10 cellular contexts compared by ENCODE assay signal in genomic region chr3:14432996-14433572, GRCh38. TPM values are rescaled to one million over a fixed set of nuclear protein-coding genes. Genes with fewer than 3 reads are reported as not detected.
DNase-seq lines count a peak whose midpoint lies in the region; ATAC-seq and TF ChIP-seq lines count a peak whose summit lies in the region.
"Had no signal": no experiment of that assay in that cellular context is flagged by ENCODE, and none has a peak within 500 bp of the region (broad histone marks: within the 10 kb centered on the region; RNA-seq: fewer than 3 reads in every experiment).

No MANE protein-coding gene starts in this region.

- ATAC-seq in HG03097 (IDR thresholded peaks at IDR 0.05; ENCODE audit: low FRiP score, unreplicated experiment) = no peak

- H3K79me1 ChIP-seq in neuronal stem cell (ENCODE audit: low read depth, low read length) = peaks cover 2% of the 10 kb centered on the region

- H4K8ac ChIP-seq in neuronal stem cell (ENCODE audit: low read depth, low read length) = no peak overlapping the region

- H3K4me3 Mint-ChIP-seq in CD8-positive, alpha-beta memory T cell = peak overlapping the region; percentile 68 to 91 (median 83)
- peak overlapping the region; percentile 12 to 90 (median 74) for H3K4me3 Mint-ChIP-seq in IgD-negative memory B cell

- CTCF ChIA-PET in CD8-positive, alpha-beta memory T cell (lab: Charles Lee) = interaction anchor here (0.9 to 8.5 kb wide), 9 partner anchors 9 to 536 kb away, joined by 3 to 73 read pairs (median 4); partner anchors contain the start of genes LSM3, SLC6A6 and XPC

- no peak overlapping the region for H3K18ac ChIP-seq in neuronal stem cell (ENCODE audit: low read length)

- no peak overlapping the region for H2BK120ac ChIP-seq in neuronal stem cell (ENCODE audit: low read depth, low read length)

- H4K91ac ChIP-seq in neuronal stem cell (ENCODE audit: low read depth, low read length, poor library complexity) = no peak overlapping the region

- no peak overlapping the region for H3K14ac ChIP-seq in neuronal stem cell (ENCODE audit: low read length)

- no peak overlapping the region for H3K4ac ChIP-seq in neuronal stem cell (ENCODE audit: low read length)

- H3K27ac Mint-ChIP-seq in CD8-positive, alpha-beta memory T cell = peak overlapping the region; percentile 97 to 100 (median 100)
- peak overlapping the region; percentile 87 to 100 (median 98) for H3K27ac Mint-ChIP-seq in IgD-negative memory B cell

- peak overlapping the region; percentile 14 for H2AK5ac ChIP-seq in neuronal stem cell (ENCODE audit: low read depth, low read length)

- H2BK12ac ChIP-seq in neuronal stem cell (ENCODE audit: low read length) = no peak overlapping the region

- H3K27ac ChIP-seq in CD8-positive, alpha-beta memory T cell (ENCODE audit: low read depth, low read length) = peak overlapping the region; percentile 93
- H3K27ac ChIP-seq in breast epithelium (peak overlapping the region; percentile 66 to 84), neuronal stem cell (replicated peaks; ENCODE audit: low read length) (no peak overlapping the region)
- H3K27ac ChIP-seq: parathyroid adenoma had no signal

- H3K36me3 Mint-ChIP-seq in CD8-positive, alpha-beta memory T cell = peaks cover 0 to 4% (median 0%) of the 10 kb centered on the region in 3 donors
- no peaks in the 10 kb centered on the region for H3K36me3 Mint-ChIP-seq in IgD-negative memory B cell

- H3K4me3 ChIP-seq in CD8-positive, alpha-beta memory T cell (ENCODE audit: low read length) = peak overlapping the region; percentile 57
- H3K4me3 ChIP-seq in breast epithelium (no peak overlapping the region), neuronal stem cell (ENCODE audit: low read length in 2 of 2) (no peak overlapping the region)

- no peaks in the 10 kb centered on the region for H3K9me3 Mint-ChIP-seq in CD8-positive, alpha-beta memory T cell
- H3K9me3 Mint-ChIP-seq in IgD-negative memory B cell = no peaks in the 10 kb centered on the region

- no peak for DNase-seq in CD8-positive, alpha-beta memory T cell
- no peak for DNase-seq in breast epithelium (ENCODE audit: low spot score in 2 of 2)
- no peak for DNase-seq in neuronal stem cell (ENCODE audit: low spot score)
- DNase-seq in DMS153 treated with DMSO at 0.1 percent for 48 hours (lab: John Stamatoyannopoulos, UW; ENCODE audit: unreplicated experiment) = no peak
- no peak for DNase-seq in ureter (ENCODE audit: low spot score)
- no peak for DNase-seq in SK-N-DZ (ENCODE audit: low spot score)
- DNase-seq: NCI-H1930 had no signal

- no peak for TF ChIP-seq CTCF in breast epithelium (IDR thresholded peaks at IDR 0.05)

- no peak overlapping the region for H2BK15ac ChIP-seq in neuronal stem cell (ENCODE audit: low read length)

- H3K23ac ChIP-seq in neuronal stem cell (ENCODE audit: low read depth, low read length, poor library complexity) = no peak overlapping the region

- no peak overlapping the region for H3K4me2 ChIP-seq in neuronal stem cell (ENCODE audit: insufficient read depth, low read length, poor library complexity, severe bottlenecking)

- no peaks in the 10 kb centered on the region for H3K36me3 ChIP-seq in CD8-positive, alpha-beta memory T cell (ENCODE audit: insufficient read depth, low read length)
- H3K36me3 ChIP-seq in breast epithelium = no peaks in the 10 kb centered on the region
- no peaks in the 10 kb centered on the region for H3K36me3 ChIP-seq in neuronal stem cell (replicated peaks in 1 of 2; ENCODE audit: control insufficient read depth in 2 of 2, insufficient read depth in 2 of 2, low read length in 2 of 2)

- no peaks in the 10 kb centered on the region for H3K9me3 ChIP-seq in CD8-positive, alpha-beta memory T cell (ENCODE audit: low read length)
- H3K9me3 ChIP-seq in breast epithelium = no peaks in the 10 kb centered on the region
- H3K9me3 ChIP-seq in neuronal stem cell (replicated peaks in 1 of 2; ENCODE audit: control insufficient read depth in 2 of 2, insufficient read depth in 1 of 2, low read depth in 1 of 2, low read length in 2 of 2) = no peaks in the 10 kb centered on the region

- no peak overlapping the region for H2BK5ac ChIP-seq in neuronal stem cell (ENCODE audit: low read length)

- no peak overlapping the region for H3K9ac ChIP-seq in neuronal stem cell (ENCODE audit: low read depth, low read length, poor library complexity)
- H3K9ac ChIP-seq: parathyroid adenoma had no signal

- H3K27me3 Mint-ChIP-seq in CD8-positive, alpha-beta memory T cell = peaks cover 0 to 3% of the 10 kb centered on the region in 2 donors
- H3K27me3 Mint-ChIP-seq in IgD-negative memory B cell = no peaks in the 10 kb centered on the region

- no peaks in the 10 kb centered on the region for H3K27me3 ChIP-seq in CD8-positive, alpha-beta memory T cell (ENCODE audit: insufficient read depth, low read length, poor library complexity, severe bottlenecking)
- H3K27me3 ChIP-seq in breast epithelium = no peaks in the 10 kb centered on the region
- no peaks in the 10 kb centered on the region for H3K27me3 ChIP-seq in neuronal stem cell (ENCODE audit: control insufficient read depth in 3 of 3, insufficient read depth in 3 of 3, low read depth in 1 of 3, low read length in 3 of 3)

- POLR2A ChIA-PET in CD8-positive, alpha-beta memory T cell (lab: Charles Lee) = interaction anchor here (0.6 to 6.2 kb wide), 3 partner anchors 30 to 271 kb away, joined by 3 to 66 read pairs (median 12); partner anchors contain the start of genes LSM3, SLC6A6 and XPC

- TF ChIP-seq POLR2A in breast epithelium (IDR thresholded peaks at IDR 0.05) = no peak

- intact Hi-C loops in breast epithelium (cut with DNase I; ENCODE audit: low total_unique reads) = no loop called here

- no CpG with 5 or more reads among the region's 13 CpGs for WGBS in neuronal stem cell (ENCODE audit: extremely low coverage in 2 of 2, insufficient read length in 2 of 2, insufficient replicate concordance in 1 of 2), 2 donors

- no peak overlapping the region for H2AFZ ChIP-seq in neuronal stem cell (ENCODE audit: low read length)

- peaks cover 83% of the 10 kb centered on the region for H3K4me1 ChIP-seq in CD8-positive, alpha-beta memory T cell (ENCODE audit: insufficient read depth, low read length)
- H3K4me1 ChIP-seq in breast epithelium (peaks cover 4 to 24% of the 10 kb centered on the region in 2 donors), neuronal stem cell (ENCODE audit: control insufficient read depth in 2 of 2, insufficient read depth in 1 of 2, low read depth in 1 of 2, low read length in 2 of 2) (peaks cover 22 to 35% of the 10 kb centered on the region in 2 donors)

- H3K4me1 Mint-ChIP-seq in CD8-positive, alpha-beta memory T cell = peaks cover 78 to 94% (median 82%) of the 10 kb centered on the region in 3 donors
- H3K4me1 Mint-ChIP-seq in IgD-negative memory B cell = peaks cover 38 to 66% (median 65%) of the 10 kb centered on the region in 3 donors

RNA-seq across cellular contexts. Expression of gene SLC6A6, which starts 30.7 kb away (rescaled TPM):
- 10 to 100 TPM; 44.5 to 44.6 TPM for total RNA-seq in CD8-positive, alpha-beta memory T cell
- polyA plus RNA-seq in CD8-positive, alpha-beta memory T cell = 6.6 TPM
- 7.6 TPM for polyA plus RNA-seq in IgD-negative memory B cell
- total RNA-seq in breast epithelium (10 to 100 TPM; 22.1 to 52.4 (median 27.5) TPM), ureter (19.4 TPM)
- polyA plus RNA-seq in neuronal stem cell (2013, experiment 1 of 2) = 27.6 TPM
- polyA plus RNA-seq in neuronal stem cell (2013, experiment 2 of 2) = 30.3 TPM
- polyA plus RNA-seq in SK-N-DZ (2014; cell fraction: cytosol; rRNA removed) = 23.6 and 27.2 TPM in 2 replicates
- polyA plus RNA-seq in SK-N-DZ (2014; cell fraction: nucleus; rRNA removed) = 49.9 and 68.9 TPM in 2 replicates
